ENCODE assay signal across 8 cellular contexts in the genomic region with DNA sequence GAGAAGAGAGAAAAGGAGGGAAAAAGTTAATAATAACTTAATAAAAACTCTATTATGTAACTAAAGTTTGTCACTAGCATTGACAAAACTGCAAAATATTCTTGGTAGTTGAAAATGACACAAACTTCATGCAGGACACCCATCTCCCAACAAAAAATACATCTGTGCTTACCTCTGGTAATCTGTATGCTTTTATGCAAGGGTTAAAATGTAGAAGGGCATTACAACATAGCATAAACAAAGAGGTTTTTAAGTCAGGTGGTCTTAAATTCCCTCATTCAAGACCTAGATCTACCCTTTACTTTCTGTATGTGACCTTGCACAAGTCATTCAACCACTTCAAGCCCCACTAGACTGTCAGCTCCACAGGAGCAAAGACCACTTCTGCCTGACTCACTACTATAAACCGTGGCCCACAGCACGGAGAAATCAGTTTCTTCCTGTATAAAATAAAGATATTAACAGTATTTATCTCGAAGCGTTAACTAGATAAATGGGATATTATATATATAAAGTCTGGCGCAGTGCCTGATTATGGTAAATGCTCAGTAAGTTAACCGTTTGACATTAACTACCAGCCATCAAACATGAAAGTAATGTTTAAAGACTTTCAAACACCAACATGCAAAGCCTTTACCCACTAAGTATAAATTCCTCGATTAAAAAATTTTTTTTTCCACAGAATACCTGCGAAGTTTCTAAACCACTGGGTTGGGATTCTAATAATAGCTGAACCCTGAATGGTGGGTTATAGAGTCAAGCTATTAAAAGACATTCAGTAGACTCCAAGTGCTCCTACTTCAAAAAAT. TPM values are rescaled to one million over a fixed set of nuclear protein-coding genes. Genes with fewer than 3 reads are reported as not detected.
DNase-seq lines count a peak whose midpoint lies in the region; ATAC-seq and TF ChIP-seq lines count a peak whose summit lies in the region.

No MANE protein-coding gene starts in this region.

- H3K4me3 ChIP-seq in AG09309 (ENCODE audit: control insufficient read depth, low read depth, low read length) (peak overlapping the region; percentile 92), HUES48 (ENCODE audit: low read depth, low read length) (peak overlapping the region; percentile 67), ascending aorta (peak overlapping the region; percentile 98 to 99), left lung (peak overlapping the region; percentile 71 to 96), thyroid gland (replicated peaks in 1 of 3) (peak overlapping the region; percentile 75 to 95 (median 85))

- DNase-seq in AG09309 (ENCODE audit: low read depth): no peak
- no peak for DNase-seq in ascending aorta (ENCODE audit: low spot score in 2 of 2)
- DNase-seq in left lung: no peak
- DNase-seq in thyroid gland: peak in 1 of 2 donors; percentile 11
- DNase-seq in activated effector memory CD4-positive, alpha-beta T cell treated with anti-CD3 and anti-CD28 coated beads, Interleukin-2, amount 50 U/mL, for 16 hours: no peak
- DNase-seq in HuH-7 (ENCODE audit: low spot score): no peak

- H3K9me3 ChIP-seq in HUES48 (ENCODE audit: control insufficient read depth, insufficient read depth, low read length) (peaks cover 3% of the 10 kb centered on the region), ascending aorta (peaks cover 6 to 21% of the 10 kb centered on the region in 2 donors), left lung (peaks cover 0 to 17% of the 10 kb centered on the region in 2 donors), thyroid gland (no peaks in the 10 kb centered on the region)

- H3K9ac ChIP-seq in HUES48 (ENCODE audit: low read depth, low read length): no peak overlapping the region

- H3K27ac ChIP-seq in HUES48 (ENCODE audit: low read depth, low read length) (peak overlapping the region; percentile 18), ascending aorta (peak overlapping the region; percentile 100), left lung (peak overlapping the region; percentile 27 to 100), thyroid gland (peak overlapping the region; percentile 97 to 100 (median 98))

- TF ChIP-seq POLR2A in thyroid gland (IDR thresholded peaks at IDR 0.05): no peak

- H3K4me1 ChIP-seq in HUES48 (ENCODE audit: control insufficient read depth, insufficient read depth, low read length): peaks cover 11% of the 10 kb centered on the region
- peaks cover 4 to 14% of the 10 kb centered on the region in 2 donors for H3K4me1 ChIP-seq in ascending aorta
- peaks cover 0 to 39% of the 10 kb centered on the region in 2 donors for H3K4me1 ChIP-seq in left lung
- H3K4me1 ChIP-seq in thyroid gland: peaks cover 13 to 15% of the 10 kb centered on the region in 2 donors

- intact Hi-C loops in ascending aorta (cut with DNase I) (loop anchor here (5.0 kb wide), 4 partner anchors 347 to 1032 kb away; a partner anchor contains a TSS), left lung (cut with DNase I) (no loop called here), thyroid gland (cut with DNase I) (no loop called here)

- WGBS in thyroid gland, 2 donors: 17 to 18% methylated on average over 8 of the region's 8 CpGs

- ATAC-seq in left lung (no peak), HG02938 (IDR thresholded peaks at IDR 0.05; ENCODE audit: unreplicated experiment) (no peak)

- no peak for TF ChIP-seq CTCF in AG09309 (IDR thresholded peaks at IDR 0.05; ENCODE audit: control insufficient read depth, insufficient read depth, low read depth, low read length, missing control alignments)
- no peak for TF ChIP-seq CTCF in ascending aorta (IDR thresholded peaks at IDR 0.05)
- no peak for TF ChIP-seq CTCF in left lung (IDR thresholded peaks at IDR 0.05)
- no peak for TF ChIP-seq CTCF in thyroid gland (IDR thresholded peaks at IDR 0.05)

- no peaks in the 10 kb centered on the region for H3K36me3 ChIP-seq in HUES48 (ENCODE audit: control insufficient read depth, insufficient read depth, low read length)
- no peaks in the 10 kb centered on the region for H3K36me3 ChIP-seq in ascending aorta
- H3K36me3 ChIP-seq in left lung: no peaks in the 10 kb centered on the region
- no peaks in the 10 kb centered on the region for H3K36me3 ChIP-seq in thyroid gland

- H3K27me3 ChIP-seq in HUES48 (ENCODE audit: control insufficient read depth, insufficient read depth, low read length): no peaks in the 10 kb centered on the region
- no peaks in the 10 kb centered on the region for H3K27me3 ChIP-seq in ascending aorta
- H3K27me3 ChIP-seq in left lung: no peaks in the 10 kb centered on the region
- no peaks in the 10 kb centered on the region for H3K27me3 ChIP-seq in thyroid gland

RNA-seq across cellular contexts. Expression of a gene that starts 2.0 kb away (rescaled TPM):
- total RNA-seq in ascending aorta (13.6 TPM), left lung (10 to 100 TPM; 11.8 to 19.6 TPM), thyroid gland (10 to 100 TPM; 37.6 to 77.7 (median 55.6) TPM)

Comparison
In these comparisons a context has a peak if more than half of its experiments do, and no peak if none do; other contexts are left out.
1. H3K27ac ChIP-seq: peak in every context shown above with its lines; median percentile 100 in ascending aorta; 98 in thyroid gland; 64 in left lung; 18 in HUES48.